Comparison of ENCODE assay signal across 28 cellular contexts in the genomic region with DNA sequence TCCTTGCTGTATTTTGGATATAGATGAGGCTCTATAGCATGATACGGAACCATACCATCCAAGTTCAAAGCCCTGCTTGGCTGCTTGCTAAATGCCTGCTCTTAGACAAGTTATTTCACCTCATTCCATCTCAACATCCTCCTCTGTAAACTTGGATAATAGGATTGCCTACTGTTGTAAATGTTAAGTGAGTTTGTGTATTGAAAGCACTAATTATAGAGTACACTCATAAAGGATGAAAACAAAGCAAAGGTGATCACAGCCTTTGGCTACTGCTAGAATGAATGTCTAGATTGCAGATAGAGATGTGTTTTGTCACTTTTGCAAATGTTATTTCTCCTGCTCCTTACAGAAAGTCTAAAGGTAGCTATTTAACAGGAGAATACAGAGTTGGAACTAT. TPM values are rescaled to one million over a fixed set of nuclear protein-coding genes. Genes with fewer than 3 reads are reported as not detected.
"Had no signal": no experiment of that assay in that cellular context is flagged by ENCODE, and none has a peak within 500 bp of the region (broad histone marks: within the 10 kb centered on the region; RNA-seq: fewer than 3 reads in every experiment).

No MANE protein-coding gene starts in this region.

- DNase-seq: colonic mucosa; effector CD8-positive, alpha-beta T cell; endodermal cell; foreskin fibroblast; gastrocnemius medialis; head of caudate nucleus; kidney; left lung; mesenchymal stem cell; mucosa of descending colon; naive thymus-derived CD4-positive, alpha-beta T cell; stimulated activated CD4-positive, alpha-beta T cell treated with anti-CD3 and anti-CD28 coated beads, Interleukin-2, amount 100 ng/mL, for 24 hours; stimulated activated CD4-positive, alpha-beta T cell treated with anti-CD3 and anti-CD28 coated beads, Interleukin-4, amount 100 ng/mL, for 24 hours; stimulated activated naive CD4-positive, alpha-beta T cell treated with Interleukin-2 at 50 U/mL for 16 hours; stomach; thyroid gland; trophoblast cell had no signal

- H3K27ac ChIP-seq: colonic mucosa, epithelial cell of prostate, gastrocnemius medialis, left lung, neural progenitor cell, parathyroid adenoma, prostate gland, right atrium auricular region, stomach had no signal

- H3K4me3 ChIP-seq: colonic mucosa, gastrocnemius medialis, left lung, mucosa of descending colon, neural progenitor cell, prostate gland, right atrium auricular region, stomach, thyroid gland had no signal

- H3K4me1 ChIP-seq: colonic mucosa, neural progenitor cell, prostate gland had no signal

- H3K4me2 ChIP-seq: neural progenitor cell had no signal

- H3K27ac Mint-ChIP-seq: dendritic cell treated with granulocyte-macrophage colony-stimulating factor and Interleukin-4, amounts not matched to agents 40 ng/mL and 50 ng/mL, for 4 days; endodermal cell; mesothelial cell of epicardium; naive thymus-derived CD4-positive, alpha-beta T cell; neural progenitor cell; stimulated activated effector memory CD8-positive, alpha-beta T cell treated with anti-CD3 and anti-CD28 coated beads, Interleukin-12 subunit alpha, Interleukin-12 subunit beta, amount 100 ng/mL, for 72 hours had no signal

- H3K9ac ChIP-seq: neural progenitor cell, parathyroid adenoma had no signal

- H3K27me3 ChIP-seq: colonic mucosa, gastrocnemius medialis, left lung, neural progenitor cell, right atrium auricular region, stomach, thyroid gland had no signal

- H3K36me3 Mint-ChIP-seq: mesothelial cell of epicardium; naive thymus-derived CD4-positive, alpha-beta T cell; neural progenitor cell; stimulated activated effector memory CD8-positive, alpha-beta T cell treated with anti-CD3 and anti-CD28 coated beads, Interleukin-12 subunit alpha, Interleukin-12 subunit beta, amount 100 ng/mL, for 72 hours had no signal

- H3K4me1 Mint-ChIP-seq: endodermal cell; naive thymus-derived CD4-positive, alpha-beta T cell; stimulated activated effector memory CD8-positive, alpha-beta T cell treated with anti-CD3 and anti-CD28 coated beads, Interleukin-12 subunit alpha, Interleukin-12 subunit beta, amount 100 ng/mL, for 72 hours had no signal

- H3K36me3 ChIP-seq: colonic mucosa, gastrocnemius medialis, left lung, neural progenitor cell, prostate gland, right atrium auricular region, stomach, thyroid gland had no signal

- H2AFZ ChIP-seq: neural progenitor cell, parathyroid adenoma had no signal

- H3K9me3 ChIP-seq: colonic mucosa, gastrocnemius medialis, left lung, prostate gland, right atrium auricular region, thyroid gland had no signal

- ATAC-seq: esophagus mucosa; gastrocnemius medialis; left lung; mucosa of descending colon; naive thymus-derived CD4-positive, alpha-beta T cell; sciatic nerve; stimulated activated effector memory CD8-positive, alpha-beta T cell treated with anti-CD3 and anti-CD28 coated beads, Interleukin-12 subunit alpha, Interleukin-12 subunit beta, amount 100 ng/mL, for 72 hours had no signal

- H3K4me3 Mint-ChIP-seq: dendritic cell treated with granulocyte-macrophage colony-stimulating factor and Interleukin-4, amounts not matched to agents 40 ng/mL and 50 ng/mL, for 4 days; endodermal cell; mesothelial cell of epicardium; naive thymus-derived CD4-positive, alpha-beta T cell; nephron; neural progenitor cell; stimulated activated effector memory CD8-positive, alpha-beta T cell treated with anti-CD3 and anti-CD28 coated beads, Interleukin-12 subunit alpha, Interleukin-12 subunit beta, amount 100 ng/mL, for 72 hours had no signal

- H3K9me3 Mint-ChIP-seq: dendritic cell treated with granulocyte-macrophage colony-stimulating factor and Interleukin-4, amounts not matched to agents 40 ng/mL and 50 ng/mL, for 4 days; endodermal cell; nephron; neural progenitor cell had no signal

- H3K27me3 Mint-ChIP-seq: dendritic cell treated with granulocyte-macrophage colony-stimulating factor and Interleukin-4, amounts not matched to agents 40 ng/mL and 50 ng/mL, for 4 days had no signal

RNA-seq across cellular contexts. Expression of gene STARD13, which starts 34.3 kb away (rescaled TPM):
- polyA plus RNA-seq: naive thymus-derived CD4-positive, alpha-beta T cell had no signal
